In the genomic region with DNA sequence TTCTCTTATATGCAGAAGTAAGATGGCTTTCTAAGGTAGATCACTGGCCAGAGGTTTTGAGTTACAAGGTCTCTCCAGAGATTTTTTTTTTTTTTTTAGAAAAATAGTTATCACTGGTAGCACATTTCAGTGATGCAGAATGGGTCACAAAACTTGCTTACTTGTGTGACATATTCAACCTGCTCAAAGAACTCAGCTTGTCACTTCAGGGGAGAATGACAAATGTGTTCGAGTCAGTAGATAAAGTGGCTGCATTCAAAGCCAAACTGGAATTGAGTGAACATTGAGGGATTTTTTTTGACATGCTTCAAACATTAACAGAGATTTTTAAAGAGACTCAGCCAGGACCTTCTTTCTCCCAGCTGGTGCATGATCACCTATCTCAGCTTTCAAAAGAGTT, we compare ENCODE assay signal across 15 cellular contexts.
"Had no signal": no experiment of that assay in that cellular context is flagged by ENCODE, and none has a peak within 500 bp of the region (broad histone marks: within the 10 kb centered on the region; RNA-seq: fewer than 3 reads in every experiment).

No MANE protein-coding gene starts in this region.

- H3K9me3 ChIP-seq: right lobe of liver, SK-N-SH, transverse colon had no signal

- H3K4me3 Mint-ChIP-seq: activated CD8-positive, alpha-beta T cell treated with anti-CD3 and anti-CD28 coated beads, Interleukin-2, amount 10 ng/mL, durations not matched to agents 7 days and 5 days; activated naive CD8-positive, alpha-beta T cell treated with anti-CD3 and anti-CD28 coated beads, Interleukin-2, amount 10 ng/mL, durations not matched to agents 7 days and 5 days; nephron had no signal

- H3K27ac Mint-ChIP-seq: activated CD8-positive, alpha-beta T cell treated with anti-CD3 and anti-CD28 coated beads, Interleukin-2, amount 10 ng/mL, durations not matched to agents 7 days and 5 days; activated naive CD8-positive, alpha-beta T cell treated with anti-CD3 and anti-CD28 coated beads, Interleukin-2, amount 10 ng/mL, durations not matched to agents 7 days and 5 days; nephron; progenitor cell of endocrine pancreas had no signal

- H3K4me3 ChIP-seq: right lobe of liver, spleen, transverse colon had no signal

- H3K9ac ChIP-seq: SK-N-SH had no signal

- DNase-seq: activated CD8-positive, alpha-beta memory T cell treated with anti-CD3 and anti-CD28 coated beads, Interleukin-2, amount 50 U/mL, for 48 hours; activated CD8-positive, alpha-beta T cell treated with anti-CD3 and anti-CD28 coated beads, Interleukin-2, amount 10 ng/mL, durations not matched to agents 7 days and 5 days; activated gamma-delta T cell; activated naive CD8-positive, alpha-beta T cell treated with anti-CD3 and anti-CD28 coated beads, Interleukin-2, amount 10 ng/mL, durations not matched to agents 7 days and 5 days; anterior cingulate cortex; dermis blood vessel endothelial cell; occipital lobe; right lobe of liver; SK-N-SH; spleen; stimulated activated naive CD4-positive, alpha-beta T cell; substantia nigra; transverse colon had no signal

- ATAC-seq: activated CD8-positive, alpha-beta T cell treated with anti-CD3 and anti-CD28 coated beads, Interleukin-2, amount 10 ng/mL, durations not matched to agents 7 days and 5 days; right lobe of liver had no signal

- H3K4me1 ChIP-seq: right lobe of liver had no signal

- H3K36me3 ChIP-seq: right lobe of liver, spleen, transverse colon had no signal

- H3K9me2 ChIP-seq: SK-N-SH had no signal

- H3K9me3 Mint-ChIP-seq: nephron had no signal

- H3K4me1 Mint-ChIP-seq: nephron had no signal

- H3K27me3 ChIP-seq: right lobe of liver, spleen, transverse colon had no signal

- H3K4me2 ChIP-seq: SK-N-SH had no signal

- H3K27ac ChIP-seq: right lobe of liver, transverse colon had no signal

- H3K27me3 Mint-ChIP-seq: activated naive CD8-positive, alpha-beta T cell treated with anti-CD3 and anti-CD28 coated beads, Interleukin-2, amount 10 ng/mL, durations not matched to agents 7 days and 5 days; progenitor cell of endocrine pancreas had no signal
